ENCODE assay signal across 1 cellular context in the genomic region with DNA sequence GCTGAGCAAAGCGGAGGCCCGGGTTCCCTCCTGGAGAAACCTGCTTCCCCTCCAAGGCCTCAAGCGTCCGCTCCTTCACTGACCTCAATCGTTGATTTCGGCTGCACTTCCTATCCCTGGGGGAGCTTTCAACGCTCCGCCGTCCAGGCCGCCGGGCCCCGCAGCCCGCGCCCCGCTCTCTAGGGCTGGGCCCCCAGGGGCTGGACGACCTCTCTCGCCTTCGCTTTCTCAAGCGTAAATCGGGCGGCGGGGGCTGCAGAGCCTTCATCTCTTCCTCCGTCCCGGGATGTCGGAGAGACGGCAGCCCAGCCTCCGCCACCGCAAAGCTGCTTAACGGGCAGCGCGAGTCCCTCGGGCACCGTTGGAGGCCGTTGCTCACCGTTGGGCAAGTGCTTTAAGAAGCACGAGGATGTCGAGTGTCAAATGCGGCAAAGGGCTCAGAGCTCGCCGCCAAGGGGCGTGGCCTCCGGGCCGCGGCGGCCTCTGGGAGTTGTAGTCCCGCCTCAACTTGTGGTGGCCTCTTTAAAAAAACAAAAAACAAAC.
A peak's percentile ranks its signal among the peaks of the same experiment; 100 is the strongest.
TF ChIP-seq lines count a peak whose summit lies in the region.

No MANE protein-coding gene starts in this region.

TF ChIP-seq in K562, 482 proteins besides CTCF, POLR2A, EP300 and RAD21 (continued from another document and continues in another):
- no peak for TF ChIP-seq ZBTB40 (IDR thresholded peaks at IDR 0.05)
- no peak for TF ChIP-seq ZBTB40 (CRISPR knock-in tag; IDR thresholded peaks at IDR 0.05)
- TF ChIP-seq ZNF764 (CRISPR knock-in tag; IDR thresholded peaks at IDR 0.05; ENCODE audit: low read depth), result no peak
- no peak for TF ChIP-seq DNMT1 (IDR thresholded peaks at IDR 0.05)
- no peak for TF ChIP-seq ZBTB5 (IDR thresholded peaks at IDR 0.05)
- TF ChIP-seq GTF2B (IDR thresholded peaks at IDR 0.05; ENCODE audit: extremely low read depth, insufficient read length), result no peak
- no peak for TF ChIP-seq KLF16 (IDR thresholded peaks at IDR 0.05)
- TF ChIP-seq HMG20A (CRISPR knock-in tag; conservative IDR thresholded peaks at IDR 0.05), result no peak
- TF ChIP-seq MAZ (CRISPR knock-in tag; conservative IDR thresholded peaks at IDR 0.05 in 1 of 2, IDR thresholded peaks at IDR 0.05 in 1 of 2), result peak; percentile 30 to 47; a peak in 1 of 4 replicates
- TF ChIP-seq ZNF354B (CRISPR knock-in tag; IDR thresholded peaks at IDR 0.05), result no peak
- no peak for TF ChIP-seq FOXK2 (conservative IDR thresholded peaks at IDR 0.05 in 1 of 2, IDR thresholded peaks at IDR 0.05 in 1 of 2; ENCODE audit: low read depth in 2 of 2)
- no peak for TF ChIP-seq CSDE1 (IDR thresholded peaks at IDR 0.05)
- TF ChIP-seq MYC (IDR thresholded peaks at IDR 0.05; ENCODE audit: low read depth, low read length), result peak; percentile 73; the same call in 1 of the 2 replicates
- no peak for TF ChIP-seq MYC (CRISPR knock-in tag; IDR thresholded peaks at IDR 0.05; ENCODE audit: borderline replicate concordance, low read depth)
- TF ChIP-seq CBX5 (IDR thresholded peaks at IDR 0.05; ENCODE audit: borderline replicate concordance, low read depth), result no peak
- no peak for TF ChIP-seq IFI16 (CRISPR knock-in tag; IDR thresholded peaks at IDR 0.05)
- no peak for TF ChIP-seq ZBED1 (IDR thresholded peaks at IDR 0.05)
- TF ChIP-seq KDM5B (IDR thresholded peaks at IDR 0.05; ENCODE audit: insufficient replicate concordance, low read depth, low read length), result peak; percentile 41
- no peak for TF ChIP-seq MYBL2 (IDR thresholded peaks at IDR 0.05; ENCODE audit: low read depth)
- TF ChIP-seq MYBL2 (CRISPR knock-in tag; IDR thresholded peaks at IDR 0.05; ENCODE audit: borderline replicate concordance), result no peak
- TF ChIP-seq ZBTB33 (CRISPR knock-in tag; IDR thresholded peaks at IDR 0.05), result 0 out of 2 replicates have a peak, but pooled peaks have one; percentile 38
- TF ChIP-seq THRAP3 (IDR thresholded peaks at IDR 0.05; ENCODE audit: borderline replicate concordance), result no peak
- no peak for TF ChIP-seq TEAD2 (tag; IDR thresholded peaks at IDR 0.05)
- TF ChIP-seq, protein P1, sequence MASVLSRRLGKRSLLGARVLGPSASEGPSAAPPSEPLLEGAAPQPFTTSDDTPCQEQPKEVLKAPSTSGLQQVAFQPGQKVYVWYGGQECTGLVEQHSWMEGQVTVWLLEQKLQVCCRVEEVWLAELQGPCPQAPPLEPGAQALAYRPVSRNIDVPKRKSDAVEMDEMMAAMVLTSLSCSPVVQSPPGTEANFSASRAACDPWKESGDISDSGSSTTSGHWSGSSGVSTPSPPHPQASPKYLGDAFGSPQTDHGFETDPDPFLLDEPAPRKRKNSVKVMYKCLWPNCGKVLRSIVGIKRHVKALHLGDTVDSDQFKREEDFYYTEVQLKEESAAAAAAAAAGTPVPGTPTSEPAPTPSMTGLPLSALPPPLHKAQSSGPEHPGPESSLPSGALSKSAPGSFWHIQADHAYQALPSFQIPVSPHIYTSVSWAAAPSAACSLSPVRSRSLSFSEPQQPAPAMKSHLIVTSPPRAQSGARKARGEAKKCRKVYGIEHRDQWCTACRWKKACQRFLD (CRISPR knock-in tag; IDR thresholded peaks at IDR 0.05), result peak; percentile 70; the same call in 1 of the 2 replicates
- no peak for TF ChIP-seq SRSF7 (optimal IDR thresholded peaks at IDR 0.05; ENCODE audit: low read depth, low read length)
- TF ChIP-seq ZBTB9 (CRISPR knock-in tag; IDR thresholded peaks at IDR 0.05), result no peak
- no peak for TF ChIP-seq ARNT (IDR thresholded peaks at IDR 0.05)
- TF ChIP-seq, protein P2, sequence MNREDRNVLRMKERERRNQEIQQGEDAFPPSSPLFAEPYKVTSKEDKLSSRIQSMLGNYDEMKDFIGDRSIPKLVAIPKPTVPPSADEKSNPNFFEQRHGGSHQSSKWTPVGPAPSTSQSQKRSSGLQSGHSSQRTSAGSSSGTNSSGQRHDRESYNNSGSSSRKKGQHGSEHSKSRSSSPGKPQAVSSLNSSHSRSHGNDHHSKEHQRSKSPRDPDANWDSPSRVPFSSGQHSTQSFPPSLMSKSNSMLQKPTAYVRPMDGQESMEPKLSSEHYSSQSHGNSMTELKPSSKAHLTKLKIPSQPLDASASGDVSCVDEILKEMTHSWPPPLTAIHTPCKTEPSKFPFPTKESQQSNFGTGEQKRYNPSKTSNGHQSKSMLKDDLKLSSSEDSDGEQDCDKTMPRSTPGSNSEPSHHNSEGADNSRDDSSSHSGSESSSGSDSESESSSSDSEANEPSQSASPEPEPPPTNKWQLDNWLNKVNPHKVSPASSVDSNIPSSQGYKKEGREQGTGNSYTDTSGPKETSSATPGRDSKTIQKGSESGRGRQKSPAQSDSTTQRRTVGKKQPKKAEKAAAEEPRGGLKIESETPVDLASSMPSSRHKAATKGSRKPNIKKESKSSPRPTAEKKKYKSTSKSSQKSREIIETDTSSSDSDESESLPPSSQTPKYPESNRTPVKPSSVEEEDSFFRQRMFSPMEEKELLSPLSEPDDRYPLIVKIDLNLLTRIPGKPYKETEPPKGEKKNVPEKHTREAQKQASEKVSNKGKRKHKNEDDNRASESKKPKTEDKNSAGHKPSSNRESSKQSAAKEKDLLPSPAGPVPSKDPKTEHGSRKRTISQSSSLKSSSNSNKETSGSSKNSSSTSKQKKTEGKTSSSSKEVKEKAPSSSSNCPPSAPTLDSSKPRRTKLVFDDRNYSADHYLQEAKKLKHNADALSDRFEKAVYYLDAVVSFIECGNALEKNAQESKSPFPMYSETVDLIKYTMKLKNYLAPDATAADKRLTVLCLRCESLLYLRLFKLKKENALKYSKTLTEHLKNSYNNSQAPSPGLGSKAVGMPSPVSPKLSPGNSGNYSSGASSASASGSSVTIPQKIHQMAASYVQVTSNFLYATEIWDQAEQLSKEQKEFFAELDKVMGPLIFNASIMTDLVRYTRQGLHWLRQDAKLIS (CRISPR knock-in tag; IDR thresholded peaks at IDR 0.05), result 0 out of 2 replicates have a peak, but pooled peaks have one; percentile 61
- TF ChIP-seq ZNF133 (CRISPR knock-in tag; IDR thresholded peaks at IDR 0.05), result no peak
- no peak for TF ChIP-seq E4F1 (CRISPR knock-in tag; IDR thresholded peaks at IDR 0.05; ENCODE audit: borderline replicate concordance)
- TF ChIP-seq ZNF224 (CRISPR knock-in tag; IDR thresholded peaks at IDR 0.05), result no peak
- no peak for TF ChIP-seq FOXJ3 (CRISPR knock-in tag; IDR thresholded peaks at IDR 0.05)
